20 cellular contexts compared by ENCODE assay signal in the genomic region with DNA sequence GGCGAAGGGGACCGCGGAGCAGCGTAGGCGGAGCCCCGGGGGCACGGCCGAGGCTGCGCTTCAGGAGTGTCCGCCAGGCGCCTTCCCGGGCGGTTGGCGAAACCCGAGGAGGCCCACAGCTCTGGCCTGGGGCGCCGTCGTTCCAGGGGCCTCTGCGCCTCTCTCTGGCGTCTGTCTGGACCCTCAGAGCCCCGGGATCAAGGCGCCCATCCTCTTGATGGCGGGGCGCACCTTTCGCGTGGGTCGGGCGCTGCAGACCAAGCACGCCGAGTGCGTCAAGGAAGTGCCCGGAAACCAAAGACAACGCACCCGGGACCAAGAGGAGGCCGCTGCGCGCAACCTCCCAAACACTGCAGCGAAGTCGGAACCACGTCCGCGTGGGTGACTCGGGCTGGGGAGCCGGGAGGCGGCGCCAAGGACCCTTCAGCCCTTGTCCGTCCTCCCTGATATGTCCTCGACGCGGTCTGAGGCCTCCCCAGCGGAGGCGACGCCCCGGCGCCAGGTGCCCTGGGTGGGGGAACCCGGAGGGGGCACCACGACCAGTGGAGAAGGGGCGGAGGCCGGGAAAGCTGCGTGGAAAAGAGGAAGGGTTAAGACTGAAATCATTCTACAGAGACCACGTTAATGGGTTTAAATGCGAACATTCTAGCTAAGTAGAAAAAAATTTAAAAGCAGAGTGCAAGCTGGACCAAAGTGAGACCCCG. TPM values are rescaled to one million over a fixed set of nuclear protein-coding genes. Genes with fewer than 3 reads are reported as not detected.
DNase-seq lines count a peak whose midpoint lies in the region; ATAC-seq and TF ChIP-seq lines count a peak whose summit lies in the region.
"Had no signal": no experiment of that assay in that cellular context is flagged by ENCODE, and none has a peak within 500 bp of the region (broad histone marks: within the 10 kb centered on the region; RNA-seq: fewer than 3 reads in every experiment).

No MANE protein-coding gene starts in this region.

- H3K4me3 ChIP-seq in cardiac muscle cell, result peak overlapping the region; percentile 16
- H3K4me3 ChIP-seq in heart right ventricle, result peak overlapping the region in 1 of 10 donors; percentile 14
- H3K4me3 ChIP-seq in suprapubic skin, result peak overlapping the region; percentile 36
- H3K4me3 ChIP-seq in sigmoid colon, result no peak overlapping the region
- H3K4me3 ChIP-seq: thoracic aorta had no signal

- TF ChIP-seq CTCF in cardiac muscle cell (IDR thresholded peaks at IDR 0.05; ENCODE audit: low read depth, low read length) (no peak), heart right ventricle (IDR thresholded peaks at IDR 0.05) (no peak), suprapubic skin (IDR thresholded peaks at IDR 0.05) (no peak), sigmoid colon (IDR thresholded peaks at IDR 0.05) (no peak)

- ATAC-seq in heart right ventricle (no peak), GM19397 (IDR thresholded peaks at IDR 0.05; ENCODE audit: unreplicated experiment) (no peak)
- ATAC-seq: activated T-cell treated with anti-CD3 and anti-CD28 coated beads, Interleukin-2, amount 50 U/mL, for 72 hours; SK-N-SH treated with all-trans-retinoic acid at 6 μM for 48 hours had no signal

- intact Hi-C loops in heart right ventricle (cut with DNase I), result loop anchor here in 1 of 10 donors (1.0 kb wide), 1 partner anchor 16 kb away; no protein-coding TSS in a partner anchor
- intact Hi-C loops in sigmoid colon (cut with DNase I), result no loop called here

- WGBS in heart right ventricle, 2 donors, result 1% methylated on average over 61 to 63 of the region's 63 CpGs
- WGBS in suprapubic skin, result 2% methylated on average over 44 of the region's 63 CpGs
- 3 to 5% methylated on average over 63 of the region's 63 CpGs for WGBS in sigmoid colon, 2 donors

- DNase-seq in cardiac muscle cell (ENCODE audit: low read depth in 1 of 2, low spot score in 1 of 2) (no peak), heart right ventricle (no peak), NCI-H1105 (lab: John Stamatoyannopoulos, UW) (peak; percentile 20), iPS-NIHi11 (ENCODE audit: low spot score) (peak; percentile 67), suprapubic skin (ENCODE audit: low spot score in 2 of 2) (no peak), NCI-H1417 treated with DMSO at 0.1 percent for 48 hours (lab: John Stamatoyannopoulos, UW) (no peak), sigmoid colon (no peak)
- DNase-seq: activated T-cell treated with anti-CD3 and anti-CD28 coated beads, Interleukin-2, amount 50 U/mL, for 72 hours; Calu3; midbrain; NCI-H1092; NCI-H2171; NCI-H748 treated with DMSO at 0.1 percent for 48 hours had no signal

- no peaks in the 10 kb centered on the region for H3K9me3 ChIP-seq in cardiac muscle cell (ENCODE audit: low read depth)
- H3K9me3 ChIP-seq in heart right ventricle, result no peaks in the 10 kb centered on the region
- H3K9me3 ChIP-seq in suprapubic skin, result no peaks in the 10 kb centered on the region
- no peaks in the 10 kb centered on the region for H3K9me3 ChIP-seq in sigmoid colon
- H3K9me3 ChIP-seq: pancreas, thoracic aorta had no signal

- no peak for TF ChIP-seq POLR2A in suprapubic skin (IDR thresholded peaks at IDR 0.05)
- TF ChIP-seq POLR2A in sigmoid colon (IDR thresholded peaks at IDR 0.05), result no peak

- TF ChIP-seq EP300 in suprapubic skin (IDR thresholded peaks at IDR 0.05) (no peak), sigmoid colon (IDR thresholded peaks at IDR 0.05) (no peak)

- H3K36me3 ChIP-seq in cardiac muscle cell, result no peaks in the 10 kb centered on the region
- H3K36me3 ChIP-seq in heart right ventricle, result no peaks in the 10 kb centered on the region
- H3K36me3 ChIP-seq in suprapubic skin, result no peaks in the 10 kb centered on the region
- no peaks in the 10 kb centered on the region for H3K36me3 ChIP-seq in sigmoid colon
- H3K36me3 ChIP-seq: pancreas, thoracic aorta had no signal

- H3K27me3 ChIP-seq in cardiac muscle cell (peaks cover 100% of the 10 kb centered on the region), heart right ventricle (peaks cover 62 to 100% (median 100%) of the 10 kb centered on the region in 7 donors), suprapubic skin (peaks cover 100% of the 10 kb centered on the region), sigmoid colon (peaks cover 55 to 100% (median 98%) of the 10 kb centered on the region in 3 donors)

- H3K4me1 ChIP-seq in cardiac muscle cell (ENCODE audit: low read depth) (no peaks in the 10 kb centered on the region), heart right ventricle (peaks cover 0 to 32% (median 17%) of the 10 kb centered on the region in 9 donors), suprapubic skin (peaks cover 37% of the 10 kb centered on the region), sigmoid colon (peaks cover 0 to 33% (median 31%) of the 10 kb centered on the region in 4 donors)
- H3K4me1 ChIP-seq: pancreas had no signal

- H3K27ac ChIP-seq in cardiac muscle cell (no peak overlapping the region), heart right ventricle (no peak overlapping the region), suprapubic skin (no peak overlapping the region), sigmoid colon (no peak overlapping the region)
- H3K27ac ChIP-seq: KMS-11, pancreas, thoracic aorta had no signal

RNA-seq across cellular contexts. Expression of a gene that starts 9.9 kb away (rescaled TPM):
- total RNA-seq in cardiac muscle cell (not detected in 2 replicates), heart right ventricle (under 1 TPM in 1 of 10 donors, not detected in 9; 0.15 TPM), suprapubic skin (not detected), sigmoid colon (1 to 10 TPM in 2 of 4 donors, not detected in 2; 1.1 to 1.7 TPM)
- polyA plus RNA-seq in cardiac muscle cell (0.13 TPM in 1 of 2 replicates, not detected in the other), heart right ventricle (not detected), sigmoid colon (not detected)
- total RNA-seq: activated T-cell treated with anti-CD3 and anti-CD28 coated beads, Interleukin-2, amount 50 U/mL, for 72 hours; Calu3; pancreas had no signal
- polyA plus RNA-seq: esophagus, keratinocyte, pancreas had no signal

Comparison
In these comparisons a context has a peak if more than half of its experiments do, and no peak if none do; other contexts are left out.
1. DNase-seq: peak in NCI-H1105 (single experiment) and iPS-NIHi11 (single experiment); none in cardiac muscle cell (0 of 2), heart right ventricle (0 of 2), suprapubic skin (0 of 2), NCI-H1417 treated with DMSO at 0.1 percent for 48 hours (single experiment) and sigmoid colon (single experiment).
2. H3K4me3 ChIP-seq: peak in cardiac muscle cell (single experiment) and suprapubic skin (single experiment); none in sigmoid colon (0 of 4).